Comparison of ENCODE assay signal across 1 cellular context in the genomic region with DNA sequence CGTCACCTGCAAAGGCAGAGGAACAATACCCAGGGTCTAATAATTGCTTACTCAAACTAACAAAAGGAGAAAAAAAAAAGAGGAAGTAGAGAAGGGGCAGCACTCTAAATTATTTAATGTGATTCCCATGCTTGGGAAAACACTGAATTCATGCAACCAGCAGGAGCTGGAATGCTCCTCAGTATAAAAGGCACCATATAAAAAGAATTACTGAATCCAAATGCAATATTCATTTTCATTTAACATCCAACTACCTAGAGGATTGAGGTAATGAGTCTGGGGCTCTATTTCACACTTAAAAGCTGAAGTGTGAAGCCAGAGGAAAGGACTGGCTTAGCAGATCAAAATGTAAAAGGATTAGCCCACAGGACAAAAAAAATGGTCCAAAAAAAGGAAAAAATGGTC.
TF ChIP-seq lines count a peak whose summit lies in the region.

No MANE protein-coding gene starts in this region.

TF ChIP-seq in HepG2, 621 proteins besides CTCF, POLR2A, EP300 and RAD21 (continued from another document):
- TF ChIP-seq ZNF512B (CRISPR knock-in tag; IDR thresholded peaks at IDR 0.05; ENCODE audit: borderline replicate concordance), result no peak
- no peak for TF ChIP-seq ZNF703 (CRISPR knock-in tag; IDR thresholded peaks at IDR 0.05; ENCODE audit: borderline replicate concordance)
- TF ChIP-seq, protein P1, sequence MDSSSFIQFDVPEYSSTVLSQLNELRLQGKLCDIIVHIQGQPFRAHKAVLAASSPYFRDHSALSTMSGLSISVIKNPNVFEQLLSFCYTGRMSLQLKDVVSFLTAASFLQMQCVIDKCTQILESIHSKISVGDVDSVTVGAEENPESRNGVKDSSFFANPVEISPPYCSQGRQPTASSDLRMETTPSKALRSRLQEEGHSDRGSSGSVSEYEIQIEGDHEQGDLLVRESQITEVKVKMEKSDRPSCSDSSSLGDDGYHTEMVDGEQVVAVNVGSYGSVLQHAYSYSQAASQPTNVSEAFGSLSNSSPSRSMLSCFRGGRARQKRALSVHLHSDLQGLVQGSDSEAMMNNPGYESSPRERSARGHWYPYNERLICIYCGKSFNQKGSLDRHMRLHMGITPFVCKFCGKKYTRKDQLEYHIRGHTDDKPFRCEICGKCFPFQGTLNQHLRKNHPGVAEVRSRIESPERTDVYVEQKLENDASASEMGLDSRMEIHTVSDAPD (CRISPR knock-in tag; IDR thresholded peaks at IDR 0.05), result no peak
